ENCODE assay signal across 1 cellular context in genomic region chr13:106505295-106505694, GRCh38.
TF ChIP-seq lines count a peak whose summit lies in the region.

No MANE protein-coding gene starts in this region.

TF ChIP-seq in GM23338, 12 proteins besides CTCF, POLR2A, EP300 and RAD21 (continued from another document):
- no peak for TF ChIP-seq REST (IDR thresholded peaks at IDR 0.05; ENCODE audit: unreplicated experiment)
